Comparison of ENCODE assay signal across 8 cellular contexts in the genomic region with DNA sequence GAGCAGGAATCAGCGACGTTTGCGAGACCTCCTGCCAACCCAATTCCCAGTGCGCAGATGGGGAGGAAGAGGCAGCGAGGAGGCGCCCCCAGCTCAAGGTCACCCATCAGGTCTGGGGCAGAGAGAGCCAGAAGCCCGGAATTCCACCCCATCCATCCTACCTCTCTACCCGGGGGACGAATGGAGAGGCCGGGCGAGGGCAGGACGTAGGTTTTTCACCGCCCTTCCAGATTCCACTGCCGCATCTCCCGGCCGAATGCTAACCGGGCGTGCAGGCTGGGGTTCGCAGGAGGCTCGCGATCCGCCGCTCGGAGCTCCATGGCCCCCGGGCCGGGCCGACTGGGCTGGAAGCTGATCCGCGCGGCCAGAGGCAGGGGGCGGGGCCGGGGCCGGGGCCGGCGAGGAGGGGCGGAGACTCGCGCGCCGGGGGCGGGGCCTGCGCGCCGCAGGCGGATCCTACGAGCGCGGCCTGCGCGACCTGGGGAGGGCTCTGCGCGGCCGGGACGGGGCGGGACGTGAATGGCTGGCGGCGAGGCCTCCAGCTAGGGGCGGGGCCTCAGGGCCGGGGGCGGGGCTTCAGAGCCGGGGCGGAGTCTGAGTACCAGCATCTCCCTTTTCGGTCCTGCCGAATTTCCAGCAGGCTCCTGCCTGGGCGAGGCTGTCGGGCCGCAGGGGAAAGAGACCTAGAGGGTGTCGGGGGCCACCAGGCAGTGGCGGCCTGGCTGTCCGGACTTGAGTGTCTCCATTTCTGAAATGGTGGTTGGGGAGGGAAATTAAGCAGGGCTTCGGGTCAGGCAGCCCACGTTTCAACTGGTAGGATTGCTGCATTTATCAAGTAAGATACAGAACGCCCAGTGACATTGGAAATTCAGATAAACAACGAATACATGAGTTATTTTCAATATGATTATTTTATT. TPM values are rescaled to one million over a fixed set of nuclear protein-coding genes. Genes with fewer than 3 reads are reported as not detected.
DNase-seq lines count a peak whose midpoint lies in the region; ATAC-seq and TF ChIP-seq lines count a peak whose summit lies in the region.

Gene ST6GALNAC4, minus strand, starts transcription at position 377 of the 917 bp plus-strand sequence. CDS start 622 bp downstream, outside the sequence.

- no peaks in the 10 kb centered on the region for H4K20me1 ChIP-seq in DND-41 (ENCODE audit: insufficient read depth, low read length)
- peaks cover 7% of the 10 kb centered on the region for H4K20me1 ChIP-seq in GM23338 (replicated peaks; ENCODE audit: insufficient read depth)

- H3K4me3 Mint-ChIP-seq in GM23338 (peak within 1 kb of the TSS; percentile 78), neural crest cell (peak within 1 kb of the TSS; percentile 80)

- H3K27me3 ChIP-seq in DND-41 (ENCODE audit: insufficient read depth, low read length, poor library complexity) (no peaks in the 10 kb centered on the region), GM23338 (ENCODE audit: insufficient read depth) (0 out of 2 replicates have a peak, but pooled peaks cover 7% of the 10 kb centered on the region), SJCRH30 (no peaks in the 10 kb centered on the region), stomach (peaks cover 0 to 3% (median 0%) of the 10 kb centered on the region in 3 donors)

- H3F3A ChIP-seq in GM23338 (replicated peaks; ENCODE audit: low read depth), result peaks cover 15% of the 10 kb centered on the region; the same call in 1 of the 2 replicates

- H3K36me3 Mint-ChIP-seq in GM23338 (ENCODE audit: low read depth) (0 out of 3 replicates have a peak, but pooled peaks cover 8% of the 10 kb centered on the region), neural crest cell (ENCODE audit: low read depth) (no peaks in the 10 kb centered on the region)

- H3K9me3 Mint-ChIP-seq in GM23338 (no peaks in the 10 kb centered on the region), neural crest cell (no peaks in the 10 kb centered on the region)

- no peak for TF ChIP-seq EP300 in stomach (IDR thresholded peaks at IDR 0.05)

- no peaks in the 10 kb centered on the region for H3K9me2 ChIP-seq in GM23338 (ENCODE audit: insufficient read depth)

- 2 to 5% (median 3%) methylated on average over 39 to 75 of the region's 75 CpGs for WGBS in stomach, 5 donors

- H3K4me2 ChIP-seq in DND-41 (ENCODE audit: insufficient read depth, low read length) (peak within 1 kb of the TSS; percentile 96), GM23338 (peak within 1 kb of the TSS; percentile 95)

- no peak within 1 kb of the TSS for H3K27ac Mint-ChIP-seq in GM23338
- peak within 1 kb of the TSS; percentile 50 for H3K27ac Mint-ChIP-seq in neural crest cell (ENCODE audit: unreplicated experiment)

- H3K4me3 ChIP-seq in DND-41 (ENCODE audit: low read depth in 1 of 2, low read length in 2 of 2) (peak within 1 kb of the TSS; percentile 24 to 69; a peak in 3 of 4 replicates), GM23338 (peak within 1 kb of the TSS; percentile 81), LNCaP clone FGC (ENCODE audit: low read depth, low read length) (peak within 1 kb of the TSS; percentile 67), SJCRH30 (peak within 1 kb of the TSS; percentile 68), fibroblast of villous mesenchyme (ENCODE audit: low read depth, low read length) (peak within 1 kb of the TSS; percentile 66), stomach (peak within 1 kb of the TSS; percentile 61 to 79 (median 74))

- DNase-seq in DND-41 (peak; percentile 92), GM23338 (ENCODE audit: low spot score) (peak; percentile 92), LNCaP clone FGC (ENCODE audit: low read depth) (no peak), SJCRH30 (peak; percentile 93 to 95), activated gamma-delta T cell treated with Interleukin-2 at 50 U/mL for 16 hours (peak; percentile 96), fibroblast of villous mesenchyme (ENCODE audit: low read depth) (peak; percentile 93), neural crest cell (ENCODE audit: low read depth, low spot score) (peak; percentile 88), stomach (peak; percentile 97)

- H3K9me3 ChIP-seq in DND-41 (ENCODE audit: insufficient read depth, low read length, severe bottlenecking) (no peaks in the 10 kb centered on the region), SJCRH30 (replicated peaks) (no peaks in the 10 kb centered on the region), stomach (no peaks in the 10 kb centered on the region)

- H3K79me2 ChIP-seq in DND-41 (ENCODE audit: insufficient read depth, low read length), result no peaks in the 10 kb centered on the region
- H3K79me2 ChIP-seq in GM23338 (replicated peaks; ENCODE audit: insufficient read depth), result no peaks in the 10 kb centered on the region

- H3K9ac ChIP-seq in DND-41 (ENCODE audit: low read depth, low read length), result peak within 1 kb of the TSS; percentile 64

- H3K36me3 ChIP-seq in DND-41 (ENCODE audit: insufficient read depth, low read length) (peaks cover 5% of the 10 kb centered on the region; the same call in 1 of the 2 replicates), GM23338 (ENCODE audit: insufficient read depth) (no peaks in the 10 kb centered on the region), SJCRH30 (peaks cover 1% of the 10 kb centered on the region; the same call in 1 of the 2 replicates), stomach (peaks cover 8 to 23% (median 21%) of the 10 kb centered on the region in 4 donors)

- peak within 1 kb of the TSS; percentile 59; the same call in 1 of the 2 replicates for H3K27ac ChIP-seq in DND-41 (ENCODE audit: low read length)
- no peak within 1 kb of the TSS for H3K27ac ChIP-seq in GM23338 (ENCODE audit: low read depth)
- H3K27ac ChIP-seq in SJCRH30, result peak within 1 kb of the TSS; percentile 46
- H3K27ac ChIP-seq in stomach, result peak within 1 kb of the TSS; percentile 19 to 84 (median 77)

- H3K4me1 Mint-ChIP-seq in GM23338, result peaks cover 19% of the 10 kb centered on the region
- H3K4me1 Mint-ChIP-seq in neural crest cell, result peaks cover 8% of the 10 kb centered on the region

- peaks cover 15% of the 10 kb centered on the region for H3K27me3 Mint-ChIP-seq in GM23338 (ENCODE audit: insufficient read depth, low read depth, poor library complexity)
- peaks cover 8% of the 10 kb centered on the region for H3K27me3 Mint-ChIP-seq in neural crest cell (ENCODE audit: low read depth)

- TF ChIP-seq POLR2A in stomach (IDR thresholded peaks at IDR 0.05), result no peak

- H2AFZ ChIP-seq in DND-41 (ENCODE audit: low read depth, low read length) (peak within 1 kb of the TSS; percentile 88), GM23338 (peak within 1 kb of the TSS; percentile 92)

- H3K4me1 ChIP-seq in DND-41 (ENCODE audit: insufficient read depth, low read length) (peaks cover 40% of the 10 kb centered on the region), GM23338 (ENCODE audit: insufficient read depth) (peaks cover 8% of the 10 kb centered on the region; the same call in 1 of the 2 replicates), SJCRH30 (peaks cover 24% of the 10 kb centered on the region), stomach (peaks cover 59 to 87% (median 73%) of the 10 kb centered on the region in 4 donors)

- ATAC-seq in DND-41 (ENCODE audit: insufficient read depth, low read depth) (peak; percentile 91), GM23338 (peak; percentile 80)

- intact Hi-C loops in stomach (cut with DNase I; ENCODE audit: low total_unique reads), result no loop called here

- TF ChIP-seq CTCF in DND-41 (IDR thresholded peaks at IDR 0.05; ENCODE audit: borderline replicate concordance, extremely low read depth, low read length, poor library complexity, severe bottlenecking) (no peak), GM23338 (conservative IDR thresholded peaks at IDR 0.05; ENCODE audit: low read depth in 2 of 2) (no peak), LNCaP clone FGC (IDR thresholded peaks at IDR 0.05; ENCODE audit: control insufficient read depth, extremely low read depth, insufficient read depth) (no peak), fibroblast of villous mesenchyme (IDR thresholded peaks at IDR 0.05; ENCODE audit: insufficient read depth, low read depth, low read length) (no peak), neural crest cell (conservative IDR thresholded peaks at IDR 0.05) (no peak), stomach (IDR thresholded peaks at IDR 0.05) (no peak)

TF ChIP-seq in GM23338, 12 proteins besides CTCF, POLR2A, EP300 and RAD21 (continues in another document):
- TF ChIP-seq POLR2AphosphoS5 (IDR thresholded peaks at IDR 0.05; ENCODE audit: low read depth) (peak; percentile 76), ZNF331 (CRISPR knock-in tag; IDR thresholded peaks at IDR 0.05; ENCODE audit: low read depth) (no peak)

RNA-seq across cellular contexts. Expression of gene ST6GALNAC4, which starts in this region (rescaled TPM):
- 35.3 and 39.1 TPM in 2 replicates for total RNA-seq in GM23338 (2014; rRNA removed; shearing (Covaris generic))
- polyA plus RNA-seq in GM23338 (2016; fragmentation: Nextera tagmentation; extraction: Ambion mirVana), result 7.9 and 8.1 TPM in 2 replicates
- 19.6 and 24.3 TPM in 2 replicates for total RNA-seq in SJCRH30 (2014; rRNA removed; shearing (Covaris generic))
- 30.0 and 34.1 TPM in 2 replicates for total RNA-seq in fibroblast of villous mesenchyme
- total RNA-seq in neural crest cell, result 12.6 and 14.5 TPM in 2 replicates
- 10 to 100 TPM in 3 of 5 donors, 1 to 10 TPM in 2; 3.7 to 33.6 (median 14.5) TPM for total RNA-seq in stomach
- polyA plus RNA-seq in stomach, result 10 to 100 TPM; 10.5 to 14.2 (median 11.8) TPM
